Comparison of ENCODE assay signal across 10 cellular contexts in genomic region chr15:52709172-52709979, GRCh38. TPM values are rescaled to one million over a fixed set of nuclear protein-coding genes. Genes with fewer than 3 reads are reported as not detected.
DNase-seq lines count a peak whose midpoint lies in the region; ATAC-seq, FAIRE-seq and TF ChIP-seq lines count a peak whose summit lies in the region.
"Had no signal": no experiment of that assay in that cellular context is flagged by ENCODE, and none has a peak within 500 bp of the region (broad histone marks: within the 10 kb centered on the region; RNA-seq: fewer than 3 reads in every experiment).

No MANE protein-coding gene starts in this region.

- no peaks in the 10 kb centered on the region for H3K4me1 Mint-ChIP-seq in activated naive CD8-positive, alpha-beta T cell (ENCODE audit: low read depth)
- no peaks in the 10 kb centered on the region for H3K4me1 Mint-ChIP-seq in activated naive CD8-positive, alpha-beta T cell treated with anti-CD3 and anti-CD28 coated beads for 36 hours

- SMC1A ChIA-PET in GM12878 (lab: Charles Lee; ENCODE audit: uncharacterized antibody, unreplicated experiment), result interaction anchor here (0.8 to 1.8 kb wide), 10 partner anchors 20 to 452 kb away, joined by 3 to 7 read pairs (median 4); partner anchors contain the start of gene ATOSA

- no peaks in the 10 kb centered on the region for H3K36me3 ChIP-seq in GM12878 (ENCODE audit: control insufficient read depth in 2 of 2, insufficient read depth in 2 of 2, low read length in 1 of 2)
- H3K36me3 ChIP-seq in spleen, result no peaks in the 10 kb centered on the region
- H3K36me3 ChIP-seq: BLaER1, upper lobe of left lung had no signal

- no peaks in the 10 kb centered on the region for H3K27me3 Mint-ChIP-seq in activated naive CD8-positive, alpha-beta T cell
- no peaks in the 10 kb centered on the region for H3K27me3 Mint-ChIP-seq in activated naive CD8-positive, alpha-beta T cell treated with anti-CD3 and anti-CD28 coated beads for 36 hours

- intact Hi-C loops in GM12878 (cut with micrococcal nuclease; ENCODE audit: unreplicated experiment) (no loop called here), spleen (cut with DNase I; ENCODE audit: low total_unique reads) (no loop called here)

- no peak for FAIRE-seq in GM12878 (lab: Jason Lieb, UNC)

- H3K27ac Mint-ChIP-seq in activated naive CD8-positive, alpha-beta T cell, result peak overlapping the region; percentile 23
- no peak overlapping the region for H3K27ac Mint-ChIP-seq in activated naive CD8-positive, alpha-beta T cell treated with anti-CD3 and anti-CD28 coated beads for 36 hours

- peaks cover 14% of the 10 kb centered on the region for H3K4me1 ChIP-seq in GM12878 (ENCODE audit: control insufficient read depth, insufficient read depth, low read length)
- peaks cover 0 to 14% (median 6%) of the 10 kb centered on the region in 6 donors for H3K4me1 ChIP-seq in spleen
- H3K4me1 ChIP-seq: BLaER1, upper lobe of left lung had no signal

- peak overlapping the region; percentile 77 for H2AFZ ChIP-seq in GM12878 (ENCODE audit: control insufficient read depth, low read depth, low read length)

- RAD21 ChIA-PET in GM12878 (lab: Charles Lee; ENCODE audit: unreplicated experiment), result interaction anchor here (1.2 kb wide), 1 partner anchor 243 kb away, joined by 3 read pairs; no protein-coding TSS in a partner anchor

- CTCF ChIA-PET in GM12878 (lab: Yijun Ruan, JAX), result interaction anchor here (1.8 kb wide), 1 partner anchor 27 kb away, joined by 5 read pairs; no protein-coding TSS in a partner anchor

- H4K20me1 ChIP-seq in GM12878 (ENCODE audit: control insufficient read depth, insufficient read depth), result no peaks in the 10 kb centered on the region
- H4K20me1 ChIP-seq: BLaER1 had no signal

- H3K36me3 Mint-ChIP-seq in activated naive CD8-positive, alpha-beta T cell, result peaks cover 3% of the 10 kb centered on the region
- H3K36me3 Mint-ChIP-seq in activated naive CD8-positive, alpha-beta T cell treated with anti-CD3 and anti-CD28 coated beads for 36 hours, result no peaks in the 10 kb centered on the region

- H3K9ac ChIP-seq in GM12878 (ENCODE audit: control insufficient read depth, insufficient read depth, low read length), result no peak overlapping the region
- H3K9ac ChIP-seq: BLaER1 had no signal

- TF ChIP-seq POLR2A in GM12878 (IDR thresholded peaks at IDR 0.05; ENCODE audit: low read depth, low read length), result no peak
- peak in 1 of 3 donors; percentile 25 for TF ChIP-seq POLR2A in spleen (IDR thresholded peaks at IDR 0.05)

- H3K4me3 ChIP-seq in GM12878, result 0 out of 2 replicates have a peak overlapping the region, but pooled peaks have one; percentile 5
- H3K4me3 ChIP-seq in spleen, result peak overlapping the region in 6 of 8 donors; percentile 16 to 66 (median 26)
- H3K4me3 ChIP-seq: BLaER1, upper lobe of left lung had no signal

- TF ChIP-seq RAD21 in GM12878 (IDR thresholded peaks at IDR 0.05; ENCODE audit: insufficient read depth, low read depth, low read length), result no peak

- no peak overlapping the region; the same call in 1 of the 2 replicates for H3K27ac ChIP-seq in GM12878 (ENCODE audit: control insufficient read depth, insufficient read depth)
- peak overlapping the region in 7 of 8 donors; percentile 26 to 81 (median 68) for H3K27ac ChIP-seq in spleen
- H3K27ac ChIP-seq: BLaER1, upper lobe of left lung had no signal

- in situ Hi-C loops in GM12878 (cut with MboI), result no loop called here

- no peak overlapping the region for H3K4me3 Mint-ChIP-seq in activated naive CD8-positive, alpha-beta T cell
- no peak overlapping the region for H3K4me3 Mint-ChIP-seq in activated naive CD8-positive, alpha-beta T cell treated with anti-CD3 and anti-CD28 coated beads for 36 hours

- POLR2A ChIA-PET in GM12878 (lab: Charles Lee), result interaction anchor here (1.2 kb wide), 1 partner anchor 26 kb away, joined by 7 read pairs; no protein-coding TSS in a partner anchor

- TF ChIP-seq EP300 in GM12878 (IDR thresholded peaks at IDR 0.05; ENCODE audit: borderline replicate concordance in 1 of 2, control insufficient read depth in 1 of 2, low read depth in 2 of 2, low read length in 2 of 2), result no peak

- TF ChIP-seq CTCF in GM12878 (IDR thresholded peaks at IDR 0.05 in 2 of 3, conservative IDR thresholded peaks at IDR 0.05 in 1 of 3; ENCODE audit: control insufficient read depth in 2 of 3, extremely low read depth in 1 of 3, insufficient read depth in 1 of 3, low read depth in 3 of 3, low read length in 3 of 3) (no peak), spleen (IDR thresholded peaks at IDR 0.05 in 8 of 11, conservative IDR thresholded peaks at IDR 0.05 in 3 of 11) (no peak)

- ATAC-seq in HG03103 (IDR thresholded peaks at IDR 0.05; ENCODE audit: low read depth, unreplicated experiment) (peak; percentile 91), GM12878 (peak; percentile 99)

- no peaks in the 10 kb centered on the region for H3K27me3 ChIP-seq in GM12878 (replicated peaks in 1 of 2; ENCODE audit: control insufficient read depth in 2 of 2, insufficient read depth in 2 of 2, low read length in 1 of 2)
- no peaks in the 10 kb centered on the region for H3K27me3 ChIP-seq in spleen (replicated peaks in 1 of 7)
- H3K27me3 ChIP-seq: BLaER1, upper lobe of left lung had no signal

- H3K4me2 ChIP-seq in GM12878 (ENCODE audit: control insufficient read depth, insufficient read depth), result peak overlapping the region; percentile 57
- H3K4me2 ChIP-seq: BLaER1 had no signal

- 46% methylated on average over 10 of the region's 10 CpGs for WGBS in GM12878 (ENCODE audit: insufficient coverage, insufficient replicate concordance, low lambda C conversion rate, missing lambda C conversion rate)
- WGBS in spleen, 5 donors, result 65 to 81% (median 77%) methylated on average over 10 of the region's 10 CpGs

- DNase-seq in activated naive CD8-positive, alpha-beta T cell treated with anti-CD3 and anti-CD28 coated beads for 36 hours, result no peak
- DNase-seq in GM12878 (ENCODE audit: low read depth, low spot score) (no peak), spleen (peak; percentile 87), NCI-H446 (lab: John Stamatoyannopoulos, UW) (no peak), inferior parietal cortex (ENCODE audit: extremely low spot score) (no peak), T1000 (lab: John Stamatoyannopoulos, UW) (no peak)

- H3K9me3 ChIP-seq in GM12878 (replicated peaks; ENCODE audit: control insufficient read depth, insufficient read depth, low read length) (no peaks in the 10 kb centered on the region), spleen (no peaks in the 10 kb centered on the region)
- H3K9me3 ChIP-seq: BLaER1, upper lobe of left lung had no signal

- H3K79me2 ChIP-seq in GM12878 (ENCODE audit: control insufficient read depth, insufficient read depth, low read length), result no peaks in the 10 kb centered on the region

- H3K9me3 Mint-ChIP-seq in activated naive CD8-positive, alpha-beta T cell (ENCODE audit: low read depth), result no peaks in the 10 kb centered on the region
- H3K9me3 Mint-ChIP-seq in activated naive CD8-positive, alpha-beta T cell treated with anti-CD3 and anti-CD28 coated beads for 36 hours, result no peaks in the 10 kb centered on the region

- no TSS peak for BruUV-seq in GM12878 (replicated peaks; lab: Mats Ljungman, UMichigan)

TF ChIP-seq in GM12878, 131 proteins besides CTCF, POLR2A, EP300 and RAD21 (continues in another document):
- no peak for TF ChIP-seq ZBTB11 (CRISPR knock-in tag; IDR thresholded peaks at IDR 0.05)

RNA-seq across cellular contexts. Expression of gene ATOSA, which starts 30.2 kb away (rescaled TPM):
- total RNA-seq in activated naive CD8-positive, alpha-beta T cell treated with anti-CD3 and anti-CD28 coated beads for 36 hours, result 1 to 10 TPM; 9.7 to 9.8 TPM
- total RNA-seq in GM12878 (2013; cell fraction: nucleolus; rRNA removed), result 77.2 and 81.1 TPM in 2 replicates
- total RNA-seq in GM12878 (2014; rRNA removed) (15.9 and 17.0 TPM in 2 replicates), GM12878 (2014; rRNA removed; fragmentation: Illumina TruSeq; extraction: Trizol) (15.7 and 18.3 TPM in 2 replicates), GM12878 (2021) (18.1 and 19.5 TPM in 2 replicates), spleen (100 to 1,000 TPM in 2 of 7 donors, 10 to 100 TPM in 5; 65.2 to 148 (median 80.3) TPM)
- polyA plus RNA-seq in GM12878 (2011; ENCODE audit: low read depth), result 16.8 TPM
- polyA plus RNA-seq in GM12878 (2011; rRNA removed) (23.3 and 32.2 TPM in 2 replicates), GM12878 (2014; fragmentation: Illumina TruSeq; extraction: Trizol) (24.3 and 34.3 TPM in 2 replicates), GM12878 (2014; fragmentation: Nextera tagmentation; extraction: Ambion mirVana) (1 to 10 TPM; 6.8 to 7.9 TPM), GM12878 (2014; rRNA removed) (13.6 and 14.7 TPM in 2 replicates), GM12878 (2016; fragmentation: Nextera tagmentation; extraction: Ambion mirVana) (1 to 10 TPM; 9.2 to 9.8 TPM), spleen (10 to 100 TPM; 57.0 to 80.7 (median 59.9) TPM)
- 7.7 and 9.4 TPM in 2 replicates for polyA plus RNA-seq in GM12878 (2011; cell fraction: cytosol; rRNA removed)
- 31.4 and 32.0 TPM in 2 replicates for polyA plus RNA-seq in GM12878 (2011; cell fraction: nucleus; rRNA removed)
- 24.6 and 25.0 TPM in 2 replicates for polyA plus RNA-seq in GM12878 (2012)
- 23.2 and 28.2 TPM in 2 replicates for polyA minus RNA-seq in GM12878 (2011; rRNA and poly(A)+ RNA removed)
- polyA minus RNA-seq in GM12878 (2011; cell fraction: cytosol; rRNA and poly(A)+ RNA removed), result 8.4 and 13.4 TPM in 2 replicates
- 24.8 and 37.1 TPM in 2 replicates for polyA minus RNA-seq in GM12878 (2011; cell fraction: nucleus; rRNA and poly(A)+ RNA removed)
